ENCODE assay signal across 8 cellular contexts in genomic region chr19:510606-511100, GRCh38. TPM values are rescaled to one million over a fixed set of nuclear protein-coding genes. Genes with fewer than 3 reads are reported as not detected.
DNase-seq lines count a peak whose midpoint lies in the region; ATAC-seq, FAIRE-seq and TF ChIP-seq lines count a peak whose summit lies in the region.

No MANE protein-coding gene starts in this region.

- TF ChIP-seq POLR2A in H1 (IDR thresholded peaks at IDR 0.05; ENCODE audit: control extremely low read depth in 1 of 2, low read depth in 2 of 2, low read length in 2 of 2): no peak

- POLR2A ChIA-PET in H1 (lab: Charles Lee; ENCODE audit: partially characterized antibody): interaction anchor here (0.8 to 2.8 kb wide), 9 partner anchors 11 to 128 kb away, joined by 3 to 13 read pairs (median 5); partner anchors contain the start of genes BSG and CDC34

- H4K20me1 ChIP-seq in H1 (replicated peaks in 1 of 2; ENCODE audit: control insufficient read depth in 1 of 2, insufficient read depth in 2 of 2, low read length in 2 of 2): peaks cover 0 to 13% of the 10 kb centered on the region in 2 experiments

- H3K4me3 ChIP-seq in H1 (ENCODE audit: extremely low read depth in 1 of 4, insufficient read depth in 2 of 4, low read depth in 3 of 4, low read length in 4 of 4) (peak overlapping the region in 1 of 4 experiments; percentile 28; a peak in 2 of 8 replicates), mesendoderm (ENCODE audit: low read length) (no peak overlapping the region)

- H3K18ac ChIP-seq in H1 (ENCODE audit: extremely low read depth, low read length) (no peak overlapping the region), mesendoderm (ENCODE audit: low read length) (no peak overlapping the region)

- peaks cover 5% of the 10 kb centered on the region; the same call in 1 of the 2 replicates for H3K79me1 ChIP-seq in H1 (ENCODE audit: low read depth, low read length)
- H3K79me1 ChIP-seq in mesendoderm (ENCODE audit: low read length): no peaks in the 10 kb centered on the region

- H2BK120ac ChIP-seq in H1 (replicated peaks; ENCODE audit: low read depth, low read length): no peak overlapping the region
- H2BK120ac ChIP-seq in mesendoderm (ENCODE audit: low read depth, low read length): no peak overlapping the region

- no peak overlapping the region for H2BK12ac ChIP-seq in H1 (ENCODE audit: low read depth, low read length)

- no peaks in the 10 kb centered on the region for H3K79me2 ChIP-seq in H1 (ENCODE audit: control insufficient read depth in 1 of 2, insufficient read depth in 2 of 2, low read length in 2 of 2)
- H3K79me2 ChIP-seq in mesendoderm (ENCODE audit: control insufficient read depth, insufficient read depth, low read length): no peaks in the 10 kb centered on the region

- H3K27me3 ChIP-seq in H1 (replicated peaks in 1 of 4; ENCODE audit: control insufficient read depth in 3 of 4, extremely low read depth in 1 of 4, insufficient read depth in 3 of 4, low read length in 3 of 4) (no peaks in the 10 kb centered on the region), mesendoderm (ENCODE audit: insufficient read depth, low read length, poor library complexity) (no peaks in the 10 kb centered on the region)

- no peaks in the 10 kb centered on the region; a peak in 2 of 4 replicates for H3K9me3 ChIP-seq in H1 (ENCODE audit: insufficient read depth in 2 of 2, low read depth in 1 of 2, low read length in 1 of 2)

- WGBS in H1 (ENCODE audit: extremely low coverage in 1 of 2, insufficient coverage in 1 of 2, insufficient read length in 1 of 2, insufficient replicate concordance in 2 of 2, low coverage in 1 of 2, low lambda C conversion rate in 2 of 2, missing lambda C conversion rate in 1 of 2), 2 experiments: 49% methylated on average over 13 of the region's 21 CpGs; no CpG with 5 or more reads in 1 of the 2 experiments
- WGBS in mesendoderm (ENCODE audit: extremely low coverage, insufficient coverage, low lambda C conversion rate): no CpG with 5 or more reads among the region's 21 CpGs

- H3K27ac ChIP-seq in H1 (ENCODE audit: low read depth, low read length) (no peak overlapping the region), mesendoderm (ENCODE audit: low read depth, low read length) (peak overlapping the region; percentile 65)

- H3K56ac ChIP-seq in H1 (replicated peaks; ENCODE audit: insufficient read length, low read depth, low read length) (no peak overlapping the region), mesendoderm (ENCODE audit: low read length) (peak overlapping the region; percentile 87)

- ATAC-seq in GM19328 (IDR thresholded peaks at IDR 0.05; ENCODE audit: unreplicated experiment): no peak

- DNase-seq in ELR (ENCODE audit: low read depth) (peak; percentile 87), HT-29 (ENCODE audit: low spot score) (peak; percentile 85), NOMO-1 (lab: John Stamatoyannopoulos, UW; ENCODE audit: unreplicated experiment in 2 of 2) (peak; percentile 80 to 88), H1 (ENCODE audit: low read depth in 1 of 2, low spot score in 2 of 2) (peak; percentile 88 to 98), mesendoderm (peak; percentile 97)
- DNase-seq in activated CD8-positive, alpha-beta memory T cell treated with anti-CD3 and anti-CD28 coated beads for 48 hours (ENCODE audit: low read depth in 2 of 3, low spot score in 2 of 3): peak; percentile 86 to 93 (median 87)
- DNase-seq in stimulated activated CD8-positive, alpha-beta memory T cell treated with anti-CD3 and anti-CD28 coated beads, Interleukin-15, amount 100 ng/mL, for 1 hour (ENCODE audit: low read depth): peak; percentile 86

- H3K36me3 ChIP-seq in H1 (ENCODE audit: control insufficient read depth in 2 of 4, insufficient read depth in 4 of 4, low read length in 3 of 4) (peaks cover 0 to 6% (median 3%) of the 10 kb centered on the region in 4 experiments; a peak in 3 of 8 replicates), mesendoderm (ENCODE audit: control insufficient read depth, insufficient read depth, low read length) (no peaks in the 10 kb centered on the region)

- no peak overlapping the region for H2BK15ac ChIP-seq in H1 (ENCODE audit: low read length)
- no peak overlapping the region for H2BK15ac ChIP-seq in mesendoderm (replicated peaks; ENCODE audit: low read depth)

- no peak for TF ChIP-seq EP300 in H1 (IDR thresholded peaks at IDR 0.05; ENCODE audit: borderline replicate concordance in 1 of 2, low read depth in 2 of 2, low read length in 2 of 2)

- no peak overlapping the region for H2AFZ ChIP-seq in H1 (ENCODE audit: low read length)

- H3K4ac ChIP-seq in H1 (replicated peaks; ENCODE audit: insufficient read length, low read depth, low read length): no peak overlapping the region
- H3K4ac ChIP-seq in mesendoderm (ENCODE audit: low read depth, low read length): no peak overlapping the region

- H3K23ac ChIP-seq in H1 (ENCODE audit: insufficient read length) (no peak overlapping the region), mesendoderm (ENCODE audit: low read length) (no peak overlapping the region)

- H3K9ac ChIP-seq in H1 (replicated peaks in 1 of 4; ENCODE audit: extremely low read depth in 1 of 4, low read depth in 3 of 4, low read length in 3 of 4) (no peak overlapping the region), mesendoderm (ENCODE audit: low read length) (peak overlapping the region; percentile 67)

- H3K4me2 ChIP-seq in H1 (ENCODE audit: insufficient read depth in 1 of 2, low read depth in 2 of 2, low read length in 2 of 2) (peak overlapping the region; percentile 5 to 59; a peak in 2 of 4 replicates), mesendoderm (ENCODE audit: low read length) (peak overlapping the region; percentile 37)

- peak; percentile 99 to 100 (median 100) for TF ChIP-seq CTCF in H1 (IDR thresholded peaks at IDR 0.05; ENCODE audit: control extremely low read depth in 1 of 3, insufficient read depth in 1 of 3, low read depth in 1 of 3, low read length in 3 of 3)

- no peak overlapping the region for H4K91ac ChIP-seq in H1 (replicated peaks; ENCODE audit: insufficient read length, low read length)

- peaks cover 8% of the 10 kb centered on the region; the same call in 1 of the 2 replicates for H3K23me2 ChIP-seq in H1 (ENCODE audit: low read depth, low read length)

- H3K4me1 ChIP-seq in H1 (replicated peaks in 1 of 4; ENCODE audit: control insufficient read depth in 3 of 4, insufficient read depth in 4 of 4, low read length in 3 of 4) (peaks cover 0 to 14% (median 9%) of the 10 kb centered on the region in 4 experiments; a peak in 5 of 7 replicates), mesendoderm (ENCODE audit: control insufficient read depth, low read depth, low read length) (peaks cover 6% of the 10 kb centered on the region)

- H4K8ac ChIP-seq in H1 (ENCODE audit: extremely low read depth, insufficient read depth, low read length) (no peak overlapping the region), mesendoderm (ENCODE audit: low read depth, low read length) (no peak overlapping the region)

- H2BK5ac ChIP-seq in H1 (ENCODE audit: low read depth, low read length) (peak overlapping the region; percentile 35; the same call in 1 of the 2 replicates), mesendoderm (ENCODE audit: low read length) (peak overlapping the region; percentile 31)

- H4K5ac ChIP-seq in H1 (ENCODE audit: insufficient read length, low read depth, low read length): no peak overlapping the region
- H4K5ac ChIP-seq in mesendoderm (ENCODE audit: low read length): no peak overlapping the region

- no peak overlapping the region for H3K14ac ChIP-seq in H1 (ENCODE audit: insufficient read length)

- no peak overlapping the region; the same call in 1 of the 2 replicates for H2AK5ac ChIP-seq in H1 (ENCODE audit: low read depth, low read length)
- no peak overlapping the region for H2AK5ac ChIP-seq in mesendoderm (ENCODE audit: low read length)

- peak; percentile 79 to 81 for TF ChIP-seq RAD21 in H1 (IDR thresholded peaks at IDR 0.05 in 1 of 2, conservative IDR thresholded peaks at IDR 0.05 in 1 of 2; ENCODE audit: low read depth in 2 of 2, low read length in 2 of 2)

- CTCF ChIA-PET in H1 (lab: Charles Lee; ENCODE audit: partially characterized antibody): interaction anchor here (0.6 to 3.7 kb wide), 43 partner anchors 8 to 244 kb away, joined by 3 to 31 read pairs (median 5); partner anchors contain the start of genes C2CD4C, CDC34 and SHC2

- FAIRE-seq in H1 (lab: Jason Lieb, UNC): no peak

- no peak overlapping the region for H2BK20ac ChIP-seq in H1 (ENCODE audit: low read length)

RNA-seq across cellular contexts. Expression of gene TPGS1, which starts 3.4 kb away (rescaled TPM):
- 25.8 and 32.9 TPM in 2 replicates for total RNA-seq in HT-29 (2014; rRNA removed; shearing (Covaris generic))
- total RNA-seq in H1 (2021; fragmentation: NEBNext Ultra II Directional; extraction: Animal tissue kit (Norgen Biotek cat#: 25700)): 9.1 and 10.2 TPM in 2 replicates
- polyA plus RNA-seq in H1 (2011; rRNA removed): 10.6 and 11.8 TPM in 2 replicates
- polyA plus RNA-seq in H1 (2011; cell fraction: cytosol; rRNA removed): 12.2 TPM
- polyA plus RNA-seq in H1 (2011; cell fraction: nucleus; rRNA removed): 8.0 TPM
- 3.4 to 7.4 TPM (median 7.1 TPM) in 4 replicates for polyA plus RNA-seq in H1 (2012, experiment 1 of 2)
- polyA plus RNA-seq in H1 (2012, experiment 2 of 2): 2.8 TPM
- polyA plus RNA-seq in H1 (2013, experiment 1 of 2): 4.2 TPM
- 4.2 TPM for polyA plus RNA-seq in H1 (2013, experiment 2 of 2)
- 0.59 and 0.60 TPM in 2 replicates for polyA minus RNA-seq in H1 (2011; rRNA and poly(A)+ RNA removed)
- polyA minus RNA-seq in H1 (2011; cell fraction: cytosol; rRNA and poly(A)+ RNA removed): 3.4 TPM
- 6.8 TPM for polyA minus RNA-seq in H1 (2011; cell fraction: nucleus; rRNA and poly(A)+ RNA removed)
- 3.2 TPM for polyA plus RNA-seq in mesendoderm (2013, experiment 1 of 2)
- polyA plus RNA-seq in mesendoderm (2013, experiment 2 of 2): 3.1 TPM

RNA-seq across cellular contexts. Expression of gene MADCAM1, which starts 14.4 kb away (rescaled TPM):
- 0.31 TPM in 1 of 2 replicates, not detected in the other for total RNA-seq in HT-29 (2014; rRNA removed; shearing (Covaris generic))
- 3.0 and 3.1 TPM in 2 replicates for total RNA-seq in H1 (2021; fragmentation: NEBNext Ultra II Directional; extraction: Animal tissue kit (Norgen Biotek cat#: 25700))
- polyA plus RNA-seq in H1 (2011; rRNA removed): 2.3 and 5.3 TPM in 2 replicates
- 2.9 TPM for polyA plus RNA-seq in H1 (2011; cell fraction: cytosol; rRNA removed)
- polyA plus RNA-seq in H1 (2011; cell fraction: nucleus; rRNA removed): 6.2 TPM
- polyA plus RNA-seq in H1 (2012, experiment 1 of 2): 1.3 to 3.4 TPM (median 2.3 TPM) in 4 replicates
- 1.0 TPM for polyA plus RNA-seq in H1 (2012, experiment 2 of 2)
- 2.6 TPM for polyA plus RNA-seq in H1 (2013, experiment 1 of 2)
- 2.6 TPM for polyA plus RNA-seq in H1 (2013, experiment 2 of 2)
- 0.44 and 0.57 TPM in 2 replicates for polyA minus RNA-seq in H1 (2011; rRNA and poly(A)+ RNA removed)
- polyA minus RNA-seq in H1 (2011; cell fraction: cytosol; rRNA and poly(A)+ RNA removed): 3.5 TPM
- 1.9 TPM for polyA minus RNA-seq in H1 (2011; cell fraction: nucleus; rRNA and poly(A)+ RNA removed)
- 0.18 TPM for polyA plus RNA-seq in mesendoderm (2013, experiment 1 of 2)
- polyA plus RNA-seq in mesendoderm (2013, experiment 2 of 2): 0.24 TPM

RNA-seq across cellular contexts. Expression of gene CDC34, which starts 20.9 kb away (rescaled TPM):
- 151 and 167 TPM in 2 replicates for total RNA-seq in HT-29 (2014; rRNA removed; shearing (Covaris generic))
- 129 and 133 TPM in 2 replicates for total RNA-seq in H1 (2021; fragmentation: NEBNext Ultra II Directional; extraction: Animal tissue kit (Norgen Biotek cat#: 25700))
- polyA plus RNA-seq in H1 (2011; rRNA removed): 95.9 and 152 TPM in 2 replicates
- polyA plus RNA-seq in H1 (2011; cell fraction: cytosol; rRNA removed): 118 TPM
- 164 TPM for polyA plus RNA-seq in H1 (2011; cell fraction: nucleus; rRNA removed)
- 96.1 to 118 TPM (median 105 TPM) in 4 replicates for polyA plus RNA-seq in H1 (2012, experiment 1 of 2)
- polyA plus RNA-seq in H1 (2012, experiment 2 of 2): 88.6 TPM
- polyA plus RNA-seq in H1 (2013, experiment 1 of 2): 91.1 TPM
- 90.3 TPM for polyA plus RNA-seq in H1 (2013, experiment 2 of 2)
- polyA minus RNA-seq in H1 (2011; rRNA and poly(A)+ RNA removed): 24.6 and 40.1 TPM in 2 replicates
- polyA minus RNA-seq in H1 (2011; cell fraction: cytosol; rRNA and poly(A)+ RNA removed): 50.3 TPM
- polyA minus RNA-seq in H1 (2011; cell fraction: nucleus; rRNA and poly(A)+ RNA removed): 45.6 TPM
- 78.8 TPM for polyA plus RNA-seq in mesendoderm (2013, experiment 1 of 2)
- polyA plus RNA-seq in mesendoderm (2013, experiment 2 of 2): 81.6 TPM

RNA-seq across cellular contexts. Expression of gene GZMM, which starts 33.2 kb away (rescaled TPM):
- total RNA-seq in HT-29 (2014; rRNA removed; shearing (Covaris generic)): 0.31 TPM in 1 of 2 replicates, not detected in the other
- 0.32 and 0.59 TPM in 2 replicates for total RNA-seq in H1 (2021; fragmentation: NEBNext Ultra II Directional; extraction: Animal tissue kit (Norgen Biotek cat#: 25700))
- polyA plus RNA-seq in H1 (2011; rRNA removed): 0.09 and 0.19 TPM in 2 replicates
- 0.26 TPM for polyA plus RNA-seq in H1 (2011; cell fraction: cytosol; rRNA removed)
- 0.91 TPM for polyA plus RNA-seq in H1 (2011; cell fraction: nucleus; rRNA removed)
- 0.20 to 0.40 TPM in 2 of 4 replicates, not detected in the others for polyA plus RNA-seq in H1 (2012, experiment 1 of 2)
- polyA plus RNA-seq in H1 (2012, experiment 2 of 2): 0.45 TPM
- polyA plus RNA-seq in H1 (2013, experiment 1 of 2): 0.12 TPM
- polyA plus RNA-seq in H1 (2013, experiment 2 of 2): 0.22 TPM
- not detected in 2 replicates for polyA minus RNA-seq in H1 (2011; rRNA and poly(A)+ RNA removed)
- polyA minus RNA-seq in H1 (2011; cell fraction: cytosol; rRNA and poly(A)+ RNA removed): not detected
- not detected for polyA minus RNA-seq in H1 (2011; cell fraction: nucleus; rRNA and poly(A)+ RNA removed)
- polyA plus RNA-seq in mesendoderm (2013, experiment 1 of 2): 0.13 TPM
- 0.25 TPM for polyA plus RNA-seq in mesendoderm (2013, experiment 2 of 2)

RNA-seq across cellular contexts. Expression of gene SHC2, which starts 49.8 kb away (rescaled TPM):
- 0.29 TPM in 1 of 2 replicates, not detected in the other for total RNA-seq in HT-29 (2014; rRNA removed; shearing (Covaris generic))
- total RNA-seq in H1 (2021; fragmentation: NEBNext Ultra II Directional; extraction: Animal tissue kit (Norgen Biotek cat#: 25700)): 3.5 and 4.4 TPM in 2 replicates
- 7.3 and 11.3 TPM in 2 replicates for polyA plus RNA-seq in H1 (2011; rRNA removed)
- 8.0 TPM for polyA plus RNA-seq in H1 (2011; cell fraction: cytosol; rRNA removed)
- 43.5 TPM for polyA plus RNA-seq in H1 (2011; cell fraction: nucleus; rRNA removed)
- polyA plus RNA-seq in H1 (2012, experiment 1 of 2): 4.7 to 7.8 TPM (median 6.4 TPM) in 4 replicates
- 3.1 TPM for polyA plus RNA-seq in H1 (2012, experiment 2 of 2)
- 2.3 TPM for polyA plus RNA-seq in H1 (2013, experiment 1 of 2)
- 2.4 TPM for polyA plus RNA-seq in H1 (2013, experiment 2 of 2)
- polyA minus RNA-seq in H1 (2011; rRNA and poly(A)+ RNA removed): 2.3 and 3.7 TPM in 2 replicates
- 10.8 TPM for polyA minus RNA-seq in H1 (2011; cell fraction: cytosol; rRNA and poly(A)+ RNA removed)
- 5.7 TPM for polyA minus RNA-seq in H1 (2011; cell fraction: nucleus; rRNA and poly(A)+ RNA removed)
- 1.3 TPM for polyA plus RNA-seq in mesendoderm (2013, experiment 1 of 2)
- 0.91 TPM for polyA plus RNA-seq in mesendoderm (2013, experiment 2 of 2)
